In genomic region chr10:44323838-44324237, GRCh38 we compare ENCODE assay signal across 26 cellular contexts.
"Had no signal": no experiment of that assay in that cellular context is flagged by ENCODE, and none has a peak within 500 bp of the region (broad histone marks: within the 10 kb centered on the region; RNA-seq: fewer than 3 reads in every experiment).

No MANE protein-coding gene starts in this region.

- H3K27ac ChIP-seq: left ventricle myocardium inferior, right atrium auricular region, skin epidermis, suprapubic skin, thoracic aorta, tibial artery, uterus had no signal

- ATAC-seq: naive thymus-derived CD8-positive, alpha-beta T cell; sciatic nerve had no signal

- H3K9me3 Mint-ChIP-seq: immature natural killer cell; naive thymus-derived CD8-positive, alpha-beta T cell; nephron; neural crest cell; stimulated activated naive CD8-positive, alpha-beta T cell treated with anti-CD3 and anti-CD28 coated beads, Interleukin-15, Interleukin-2, amounts not matched to agents 100 ng/mL and 50 ng/mL, for 24 hours had no signal

- H3K27me3 ChIP-seq: right atrium auricular region, suprapubic skin, tibial artery, uterus had no signal

- H3K4me1 Mint-ChIP-seq: immature natural killer cell, neural crest cell had no signal

- H3K36me3 ChIP-seq: left ventricle myocardium inferior, right atrium auricular region, suprapubic skin, thoracic aorta, tibial artery, uterus had no signal

- H3K27ac Mint-ChIP-seq: immature natural killer cell; nephron; progenitor cell of endocrine pancreas; stimulated activated naive CD8-positive, alpha-beta T cell treated with anti-CD3 and anti-CD28 coated beads, Interleukin-15, Interleukin-2, amounts not matched to agents 100 ng/mL and 50 ng/mL, for 24 hours had no signal

- H3K4me3 Mint-ChIP-seq: immature natural killer cell; naive thymus-derived CD8-positive, alpha-beta T cell; nephron; neural crest cell; stimulated activated naive CD8-positive, alpha-beta T cell treated with anti-CD3 and anti-CD28 coated beads, Interleukin-15, Interleukin-2, amounts not matched to agents 100 ng/mL and 50 ng/mL, for 24 hours had no signal

- DNase-seq: hippocampal formation; immature natural killer cell; kidney; left colon; left ventricle myocardium inferior; mammary epithelial cell; mesenchymal stem cell; naive thymus-derived CD8-positive, alpha-beta T cell; nucleus accumbens; stimulated activated CD4-positive, alpha-beta T cell treated with anti-CD3 and anti-CD28 coated beads, Interleukin-12 subunit alpha, Interleukin-12 subunit beta, amount 100 ng/mL, for 4 hours; stimulated activated CD4-positive, alpha-beta T cell treated with anti-CD3 and anti-CD28 coated beads, Interleukin-15, amount 100 ng/mL, for 24 hours; stimulated activated CD4-positive, alpha-beta T cell treated with anti-CD3 and anti-CD28 coated beads, Interleukin-2, amount 100 ng/mL, for 24 hours; stimulated activated CD4-positive, alpha-beta T cell treated with anti-CD3 and anti-CD28 coated beads, Interleukin-4, amount 100 ng/mL, for 1 hour; stimulated activated naive CD4-positive, alpha-beta T cell; tibial artery; trophoblast cell; uterus had no signal

- H3K9me3 ChIP-seq: left ventricle myocardium inferior, right atrium auricular region, suprapubic skin, thoracic aorta, tibial artery, uterus had no signal

- H3K4me1 ChIP-seq: suprapubic skin had no signal

- H3K36me3 Mint-ChIP-seq: naive thymus-derived CD8-positive, alpha-beta T cell had no signal

- H3K4me3 ChIP-seq: left ventricle myocardium inferior, right atrium auricular region, skin epidermis, suprapubic skin, thoracic aorta, tibial artery, uterus had no signal
